Comparison of ENCODE assay signal across 13 cellular contexts in the genomic region with DNA sequence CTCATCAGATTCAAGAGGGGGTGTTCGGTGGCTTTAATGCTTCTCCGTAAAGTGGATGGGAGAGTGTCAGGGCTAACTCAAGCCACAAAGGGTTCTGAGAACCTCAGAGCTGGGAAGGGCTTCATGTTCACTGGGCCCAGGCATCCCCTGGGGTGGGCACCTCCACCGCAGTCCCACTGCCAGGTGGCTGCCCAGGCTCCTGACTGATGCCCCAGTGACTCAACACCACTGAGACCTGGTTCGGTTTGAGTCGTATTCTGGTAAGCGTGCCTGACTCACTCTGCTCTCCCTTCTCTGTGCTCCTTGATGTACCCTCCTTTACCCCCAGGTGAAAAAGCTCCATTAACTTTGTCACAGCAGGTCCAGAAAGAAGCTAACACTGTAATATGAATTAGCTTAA.
DNase-seq lines count a peak whose midpoint lies in the region; ATAC-seq, FAIRE-seq and TF ChIP-seq lines count a peak whose summit lies in the region.
"Had no signal": no experiment of that assay in that cellular context is flagged by ENCODE, and none has a peak within 500 bp of the region (broad histone marks: within the 10 kb centered on the region; RNA-seq: fewer than 3 reads in every experiment).

No MANE protein-coding gene starts in this region.

- TF ChIP-seq POLR2A in GM12878 (IDR thresholded peaks at IDR 0.05; ENCODE audit: low read depth, low read length) (no peak), prostate gland (IDR thresholded peaks at IDR 0.05) (no peak)

- DNase-seq in Karpas-422: peak; percentile 37
- peak; percentile 57 to 65 for DNase-seq in activated CD4-positive, alpha-beta T cell treated with anti-CD3 and anti-CD28 coated beads, Interleukin-2, amount 50 U/mL, for 4 hours
- DNase-seq in GM12878 (ENCODE audit: low read depth, low spot score): no peak
- peak; percentile 82 for DNase-seq in stimulated activated CD4-positive, alpha-beta T cell treated with anti-CD3 and anti-CD28 coated beads, Interleukin-4, amount 100 ng/mL, for 24 hours
- DNase-seq in prostate gland (ENCODE audit: low spot score): no peak
- no peak for DNase-seq in substantia nigra (lab: John Stamatoyannopoulos, UW)
- no peak for DNase-seq in D341Med (ENCODE audit: low spot score)
- DNase-seq: COR-L47, islet precursor cell, NCI-H1048, thyroid gland had no signal

- WGBS in GM12878 (ENCODE audit: insufficient coverage, insufficient replicate concordance, low lambda C conversion rate, missing lambda C conversion rate): 14% methylated on average over 6 of the region's 6 CpGs
- WGBS in prostate gland: 93% methylated on average over 6 of the region's 6 CpGs

- H3K9me3 ChIP-seq in Karpas-422 (ENCODE audit: low read length): no peaks in the 10 kb centered on the region
- H3K9me3 ChIP-seq in GM12878 (replicated peaks; ENCODE audit: control insufficient read depth, insufficient read depth, low read length): peaks cover 37% of the 10 kb centered on the region
- H3K9me3 ChIP-seq in prostate gland: no peaks in the 10 kb centered on the region
- H3K9me3 ChIP-seq: thyroid gland had no signal

- H4K20me1 ChIP-seq in Karpas-422 (ENCODE audit: insufficient read depth, low read depth, low read length) (no peaks in the 10 kb centered on the region), GM12878 (ENCODE audit: control insufficient read depth, insufficient read depth) (no peaks in the 10 kb centered on the region)

- H3K27me3 ChIP-seq in Karpas-422 (ENCODE audit: low read length): no peaks in the 10 kb centered on the region
- H3K27me3 ChIP-seq in GM12878 (replicated peaks in 1 of 2; ENCODE audit: control insufficient read depth in 2 of 2, insufficient read depth in 2 of 2, low read length in 1 of 2): no peaks in the 10 kb centered on the region
- H3K27me3 ChIP-seq in prostate gland (replicated peaks; ENCODE audit: insufficient read depth): no peaks in the 10 kb centered on the region
- H3K27me3 ChIP-seq: thyroid gland had no signal

- H3K79me2 ChIP-seq in Karpas-422 (ENCODE audit: low read length): no peaks in the 10 kb centered on the region
- H3K79me2 ChIP-seq in GM12878 (ENCODE audit: control insufficient read depth, insufficient read depth, low read length): no peaks in the 10 kb centered on the region
- H3K79me2 ChIP-seq: parathyroid adenoma had no signal

- H3K9ac ChIP-seq in Karpas-422 (ENCODE audit: low read length): no peak overlapping the region
- no peak overlapping the region for H3K9ac ChIP-seq in GM12878 (ENCODE audit: control insufficient read depth, insufficient read depth, low read length)
- H3K9ac ChIP-seq: parathyroid adenoma had no signal

- POLR2A ChIA-PET in GM12878 (lab: Charles Lee): no interaction called here

- no peaks in the 10 kb centered on the region for H3K9me2 ChIP-seq in Karpas-422 (replicated peaks; ENCODE audit: insufficient read depth, low read length)

- in situ Hi-C loops in GM12878 (cut with MboI): loop anchor here (5.0 kb wide), 1 partner anchor 730 kb away; no protein-coding TSS in a partner anchor

- H3K4me3 ChIP-seq in Karpas-422 (ENCODE audit: low read length): no peak overlapping the region
- no peak overlapping the region for H3K4me3 ChIP-seq in GM12878
- H3K4me3 ChIP-seq in prostate gland: no peak overlapping the region
- H3K4me3 ChIP-seq: thyroid gland had no signal

- no peak for TF ChIP-seq RAD21 in GM12878 (IDR thresholded peaks at IDR 0.05; ENCODE audit: insufficient read depth, low read depth, low read length)

- H3K4me1 ChIP-seq in Karpas-422 (ENCODE audit: low read length) (peaks cover 45% of the 10 kb centered on the region), GM12878 (ENCODE audit: control insufficient read depth, insufficient read depth, low read length) (peaks cover 42% of the 10 kb centered on the region), prostate gland (replicated peaks) (no peaks in the 10 kb centered on the region)
- H3K4me1 ChIP-seq: parathyroid adenoma, thyroid gland had no signal

- no peak for TF ChIP-seq EP300 in GM12878 (IDR thresholded peaks at IDR 0.05; ENCODE audit: borderline replicate concordance in 1 of 2, control insufficient read depth in 1 of 2, low read depth in 2 of 2, low read length in 2 of 2)

- SMC1A ChIA-PET in GM12878 (lab: Charles Lee; ENCODE audit: uncharacterized antibody, unreplicated experiment): interaction anchor here (1.5 to 2.1 kb wide), 3 partner anchors 13 to 38 kb away, joined by 4 to 9 read pairs (median 7); no protein-coding TSS in a partner anchor

- H2AFZ ChIP-seq in Karpas-422 (ENCODE audit: low read length): no peak overlapping the region
- no peak overlapping the region for H2AFZ ChIP-seq in GM12878 (ENCODE audit: control insufficient read depth, low read depth, low read length)
- H2AFZ ChIP-seq: parathyroid adenoma had no signal

- ATAC-seq in GM12878 (no peak), GM18858 (IDR thresholded peaks at IDR 0.05; ENCODE audit: unreplicated experiment) (no peak)

- TF ChIP-seq CTCF in GM12878 (IDR thresholded peaks at IDR 0.05 in 2 of 3, conservative IDR thresholded peaks at IDR 0.05 in 1 of 3; ENCODE audit: control insufficient read depth in 2 of 3, extremely low read depth in 1 of 3, insufficient read depth in 1 of 3, low read depth in 3 of 3, low read length in 3 of 3) (no peak), prostate gland (IDR thresholded peaks at IDR 0.05) (no peak)

- RAD21 ChIA-PET in GM12878 (lab: Charles Lee; ENCODE audit: unreplicated experiment): no interaction called here

- H3K27ac ChIP-seq in Karpas-422 (ENCODE audit: low read length) (no peak overlapping the region), GM12878 (ENCODE audit: control insufficient read depth, insufficient read depth) (no peak overlapping the region), prostate gland (no peak overlapping the region), substantia nigra (ENCODE audit: low read depth, low read length, poor library complexity, severe bottlenecking) (no peak overlapping the region)
- H3K27ac ChIP-seq: parathyroid adenoma, thyroid gland had no signal

- CTCF ChIA-PET in GM12878 (lab: Yijun Ruan, JAX): no interaction called here

- no peak overlapping the region for H3K4me2 ChIP-seq in Karpas-422 (ENCODE audit: low read depth, low read length, poor library complexity, severe bottlenecking)
- H3K4me2 ChIP-seq in GM12878 (ENCODE audit: control insufficient read depth, insufficient read depth): no peak overlapping the region

- intact Hi-C loops in GM12878 (cut with micrococcal nuclease; ENCODE audit: unreplicated experiment): loop anchor here (5.0 to 10.0 kb wide), 2 partner anchors 340 to 728 kb away; a partner anchor contains a TSS
- intact Hi-C loops in prostate gland (cut with DNase I): no loop called here

- BruUV-seq in GM12878 (replicated peaks; lab: Mats Ljungman, UMichigan): no TSS peak

- H3K36me3 ChIP-seq in Karpas-422 (ENCODE audit: insufficient read depth, low read length) (no peaks in the 10 kb centered on the region), GM12878 (ENCODE audit: control insufficient read depth in 2 of 2, insufficient read depth in 2 of 2, low read length in 1 of 2) (no peaks in the 10 kb centered on the region), prostate gland (no peaks in the 10 kb centered on the region)
- H3K36me3 ChIP-seq: thyroid gland had no signal

- no peak for FAIRE-seq in GM12878 (lab: Jason Lieb, UNC)

TF ChIP-seq in GM12878, 131 proteins besides CTCF, POLR2A, EP300 and RAD21:
- TF ChIP-seq, protein P1, sequence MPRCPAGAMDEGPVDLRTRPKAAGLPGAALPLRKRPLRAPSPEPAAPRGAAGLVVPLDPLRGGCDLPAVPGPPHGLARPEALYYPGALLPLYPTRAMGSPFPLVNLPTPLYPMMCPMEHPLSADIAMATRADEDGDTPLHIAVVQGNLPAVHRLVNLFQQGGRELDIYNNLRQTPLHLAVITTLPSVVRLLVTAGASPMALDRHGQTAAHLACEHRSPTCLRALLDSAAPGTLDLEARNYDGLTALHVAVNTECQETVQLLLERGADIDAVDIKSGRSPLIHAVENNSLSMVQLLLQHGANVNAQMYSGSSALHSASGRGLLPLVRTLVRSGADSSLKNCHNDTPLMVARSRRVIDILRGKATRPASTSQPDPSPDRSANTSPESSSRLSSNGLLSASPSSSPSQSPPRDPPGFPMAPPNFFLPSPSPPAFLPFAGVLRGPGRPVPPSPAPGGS (IDR thresholded peaks at IDR 0.05; ENCODE audit: borderline replicate concordance, insufficient read depth, low read depth, low read length, poor library complexity, severe bottlenecking): peak; percentile 62
- TF ChIP-seq, protein P2, sequence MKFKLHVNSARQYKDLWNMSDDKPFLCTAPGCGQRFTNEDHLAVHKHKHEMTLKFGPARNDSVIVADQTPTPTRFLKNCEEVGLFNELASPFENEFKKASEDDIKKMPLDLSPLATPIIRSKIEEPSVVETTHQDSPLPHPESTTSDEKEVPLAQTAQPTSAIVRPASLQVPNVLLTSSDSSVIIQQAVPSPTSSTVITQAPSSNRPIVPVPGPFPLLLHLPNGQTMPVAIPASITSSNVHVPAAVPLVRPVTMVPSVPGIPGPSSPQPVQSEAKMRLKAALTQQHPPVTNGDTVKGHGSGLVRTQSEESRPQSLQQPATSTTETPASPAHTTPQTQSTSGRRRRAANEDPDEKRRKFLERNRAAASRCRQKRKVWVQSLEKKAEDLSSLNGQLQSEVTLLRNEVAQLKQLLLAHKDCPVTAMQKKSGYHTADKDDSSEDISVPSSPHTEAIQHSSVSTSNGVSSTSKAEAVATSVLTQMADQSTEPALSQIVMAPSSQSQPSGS (IDR thresholded peaks at IDR 0.05; ENCODE audit: low read length): no peak
TF ChIP-seq in GM12878: peak in this region for 1.

Comparison
In these comparisons a context has a peak if more than half of its experiments do, and no peak if none do; other contexts are left out.
1. DNase-seq: peak in Karpas-422 (single experiment), activated CD4-positive, alpha-beta T cell treated with anti-CD3 and anti-CD28 coated beads, Interleukin-2, amount 50 U/mL, for 4 hours (2 of 2) and stimulated activated CD4-positive, alpha-beta T cell treated with anti-CD3 and anti-CD28 coated beads, Interleukin-4, amount 100 ng/mL, for 24 hours (single experiment); none in GM12878 (single experiment), prostate gland (single experiment), substantia nigra (0 of 49) and D341Med (single experiment).